Comparison of ENCODE assay signal across 8 cellular contexts in the genomic region with DNA sequence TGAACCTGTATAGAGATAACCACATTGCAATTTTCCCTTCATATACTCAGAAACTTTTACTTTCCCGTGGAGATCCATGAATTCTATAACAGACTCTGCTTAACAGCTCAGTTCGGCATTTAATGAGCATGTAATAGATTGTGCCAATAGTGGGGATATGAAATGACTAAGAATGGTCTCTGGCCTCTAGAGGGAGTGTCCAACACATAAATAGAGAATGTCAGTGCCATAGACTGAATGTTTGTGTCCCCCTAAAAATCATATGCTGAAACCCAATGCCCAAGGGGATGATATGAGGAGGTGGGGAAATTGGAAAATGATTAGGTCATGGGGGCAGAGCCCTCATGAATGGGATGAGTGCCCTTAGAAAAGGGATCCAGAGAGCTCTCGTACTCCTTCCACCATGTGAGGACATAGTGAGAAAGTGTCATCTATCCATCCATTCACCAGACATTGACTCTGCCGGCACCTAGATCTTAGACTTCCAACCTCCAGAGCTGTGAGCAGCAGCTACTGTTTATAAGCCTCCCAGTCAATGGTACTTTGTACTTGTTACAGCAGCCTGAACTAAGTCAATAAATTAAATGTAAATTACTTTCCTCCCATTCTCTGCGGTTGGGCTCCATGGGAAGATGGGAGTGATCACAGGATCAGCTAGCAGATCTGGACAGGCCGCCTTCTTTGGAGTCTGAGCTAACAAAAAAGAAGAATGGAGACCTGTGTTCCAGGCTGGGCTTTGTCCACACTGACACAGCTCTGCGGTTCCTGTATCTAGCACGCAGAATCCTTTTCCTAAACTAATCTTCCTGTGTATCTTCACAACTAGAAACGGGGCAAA. TPM values are rescaled to one million over a fixed set of nuclear protein-coding genes. Genes with fewer than 3 reads are reported as not detected.
DNase-seq lines count a peak whose midpoint lies in the region; ATAC-seq lines count a peak whose summit lies in the region.

No MANE protein-coding gene starts in this region.

- POLR2A ChIA-PET in activated CD8-positive, alpha-beta T cell treated with anti-CD3 and anti-CD28 coated beads, Interleukin-2, amount 10 ng/mL, durations not matched to agents 7 days and 5 days (lab: Charles Lee): interaction anchor here (0.6 kb wide), 1 partner anchor 40 kb away, joined by 3 read pairs; no protein-coding TSS in a partner anchor

- H3K4me3 ChIP-seq in Jurkat, Clone E6-1 (ENCODE audit: low read length): no peak overlapping the region

- H3K4me1 Mint-ChIP-seq in activated CD8-positive, alpha-beta T cell treated with anti-CD3 and anti-CD28 coated beads, Interleukin-2, amount 10 ng/mL, durations not matched to agents 7 days and 5 days (ENCODE audit: low read depth): no peaks in the 10 kb centered on the region

- ATAC-seq in activated CD8-positive, alpha-beta T cell treated with anti-CD3 and anti-CD28 coated beads, Interleukin-2, amount 10 ng/mL, durations not matched to agents 7 days and 5 days: peak; percentile 60

- H3K27me3 Mint-ChIP-seq in activated CD8-positive, alpha-beta T cell treated with anti-CD3 and anti-CD28 coated beads, Interleukin-2, amount 10 ng/mL, durations not matched to agents 7 days and 5 days (ENCODE audit: low read depth): peaks cover 9% of the 10 kb centered on the region

- no peak overlapping the region for H3K4me3 Mint-ChIP-seq in activated CD8-positive, alpha-beta T cell treated with anti-CD3 and anti-CD28 coated beads, Interleukin-2, amount 10 ng/mL, durations not matched to agents 7 days and 5 days

- CTCF ChIA-PET in activated CD8-positive, alpha-beta T cell treated with anti-CD3 and anti-CD28 coated beads, Interleukin-2, amount 10 ng/mL, durations not matched to agents 7 days and 5 days (lab: Charles Lee): interaction anchor here (0.7 to 2.4 kb wide), 14 partner anchors 11 to 284 kb away, joined by 3 to 11 read pairs (median 4); partner anchors contain the start of gene ABRAXAS1

- H3K27ac Mint-ChIP-seq in activated CD8-positive, alpha-beta T cell treated with anti-CD3 and anti-CD28 coated beads, Interleukin-2, amount 10 ng/mL, durations not matched to agents 7 days and 5 days: no peak overlapping the region

- no peaks in the 10 kb centered on the region for H3K36me3 Mint-ChIP-seq in activated CD8-positive, alpha-beta T cell treated with anti-CD3 and anti-CD28 coated beads, Interleukin-2, amount 10 ng/mL, durations not matched to agents 7 days and 5 days (ENCODE audit: low read depth)

- DNase-seq in SIG-M5 treated with dmso at 0.1 percent for 504 hours (lab: John Stamatoyannopoulos, UW; ENCODE audit: unreplicated experiment): peak; percentile 53
- no peak for DNase-seq in SIG-M5 (lab: John Stamatoyannopoulos, UW)
- peak; percentile 42 for DNase-seq in Jurkat, Clone E6-1 (ENCODE audit: low read depth, low spot score)
- no peak for DNase-seq in activated CD8-positive, alpha-beta T cell treated with anti-CD3 and anti-CD28 coated beads, Interleukin-2, amount 10 ng/mL, durations not matched to agents 7 days and 5 days
- DNase-seq in myocyte (ENCODE audit: low read depth): peak; percentile 68
- no peak for DNase-seq in NCI-H524 treated with DMSO at 0.1 percent for 48 hours (lab: John Stamatoyannopoulos, UW)
- no peak for DNase-seq in HuH-7.5 (ENCODE audit: low spot score)
- DNase-seq in stimulated activated CD4-positive, alpha-beta T cell treated with anti-CD3 and anti-CD28 coated beads, Interleukin-2, amount 100 ng/mL, for 48 hours: no peak

- no peaks in the 10 kb centered on the region for H3K9me3 Mint-ChIP-seq in activated CD8-positive, alpha-beta T cell treated with anti-CD3 and anti-CD28 coated beads, Interleukin-2, amount 10 ng/mL, durations not matched to agents 7 days and 5 days (ENCODE audit: insufficient read depth)

RNA-seq across cellular contexts. Expression of gene HPSE, which starts 28.1 kb away (rescaled TPM):
- polyA plus RNA-seq in Jurkat, Clone E6-1 (2012; ENCODE audit: insufficient read depth, insufficient read length): 0.93 TPM
- 10 to 100 TPM; 17.8 to 19.0 TPM for total RNA-seq in activated CD8-positive, alpha-beta T cell treated with anti-CD3 and anti-CD28 coated beads, Interleukin-2, amount 10 ng/mL, durations not matched to agents 7 days and 5 days
- 0.21 and 0.26 TPM in 2 replicates for total RNA-seq in myocyte
- 0.06 TPM for polyA plus RNA-seq in myocyte (2012)

Comparison
In these comparisons a context has a peak if more than half of its experiments do, and no peak if none do; other contexts are left out.
1. DNase-seq: peak in SIG-M5 treated with dmso at 0.1 percent for 504 hours (single experiment), Jurkat, Clone E6-1 (single experiment) and myocyte (single experiment); none in SIG-M5 (single experiment), activated CD8-positive, alpha-beta T cell treated with anti-CD3 and anti-CD28 coated beads, Interleukin-2, amount 10 ng/mL, durations not matched to agents 7 days and 5 days (single experiment), NCI-H524 treated with DMSO at 0.1 percent for 48 hours (single experiment), HuH-7.5 (single experiment) and stimulated activated CD4-positive, alpha-beta T cell treated with anti-CD3 and anti-CD28 coated beads, Interleukin-2, amount 100 ng/mL, for 48 hours (0 of 2).
2. RNA of gene HPSE, which starts 28.1 kb away (total RNA-seq): 17.8 to 19.0 TPM in activated CD8-positive, alpha-beta T cell treated with anti-CD3 and anti-CD28 coated beads, Interleukin-2, amount 10 ng/mL, durations not matched to agents 7 days and 5 days; 0.21 to 0.26 TPM in myocyte; every median in the first group is over 10 times any median in the second.